ENCODE assay signal across 7 cellular contexts in the genomic region with DNA sequence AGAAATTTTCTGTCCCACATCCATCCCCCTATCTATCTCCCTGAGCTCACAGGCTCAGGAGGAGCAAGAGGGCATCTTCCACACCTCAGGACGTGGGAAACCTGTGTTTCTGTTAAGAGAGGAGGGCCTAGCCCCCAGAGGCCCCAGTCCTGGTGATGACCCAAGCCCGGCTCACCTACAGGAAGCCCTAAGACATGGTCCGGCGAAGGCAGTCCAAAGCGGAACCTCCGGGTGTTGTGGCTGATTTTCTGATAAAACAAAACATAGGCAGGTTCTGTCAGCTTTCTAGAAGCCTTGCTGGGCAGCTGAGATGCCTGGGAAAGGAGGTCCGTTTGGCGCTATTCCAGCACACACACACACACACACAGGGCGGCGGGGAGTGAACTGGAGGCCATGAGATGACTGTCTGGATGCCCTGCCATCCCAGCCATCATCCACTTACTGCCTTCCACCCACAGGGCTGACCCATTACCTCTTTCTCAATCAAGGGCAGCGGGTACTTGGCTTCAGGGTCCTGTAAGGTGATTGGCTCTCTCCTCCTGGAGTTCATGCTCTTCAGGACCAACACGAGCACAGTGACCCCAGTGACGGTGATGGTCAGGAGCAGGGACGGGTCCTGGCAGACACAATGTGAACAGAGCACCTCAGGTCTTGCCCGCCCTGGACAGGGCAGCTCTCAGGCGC. TPM values are rescaled to one million over a fixed set of nuclear protein-coding genes. Genes with fewer than 3 reads are reported as not detected.
DNase-seq lines count a peak whose midpoint lies in the region; ATAC-seq and TF ChIP-seq lines count a peak whose summit lies in the region.

No MANE protein-coding gene starts in this region.

- peak overlapping the region in 2 of 4 experiments; percentile 52 to 63 for H3K4me3 ChIP-seq in fibroblast of lung (replicated peaks in 1 of 4; ENCODE audit: control extremely low read depth in 1 of 4, insufficient read depth in 1 of 4, low read depth in 3 of 4, low read length in 4 of 4)

- TF ChIP-seq CTCF in fibroblast of lung (conservative IDR thresholded peaks at IDR 0.05 in 1 of 2, IDR thresholded peaks at IDR 0.05 in 1 of 2; ENCODE audit: low read depth in 1 of 2, low read length in 2 of 2): no peak

- H3K79me2 ChIP-seq in fibroblast of lung (ENCODE audit: control insufficient read depth, insufficient read depth, low read length): no peaks in the 10 kb centered on the region

- no peak overlapping the region for H3K9ac ChIP-seq in fibroblast of lung (ENCODE audit: insufficient read depth, low read length)

- no peaks in the 10 kb centered on the region for H3K36me3 ChIP-seq in fibroblast of lung (ENCODE audit: control insufficient read depth, insufficient read depth, low read length)

- H3K27ac Mint-ChIP-seq in stimulated activated naive CD8-positive, alpha-beta T cell treated with anti-CD3 and anti-CD28 coated beads, Interleukin-15, Interleukin-2, amounts not matched to agents 100 ng/mL and 50 ng/mL, for 24 hours: peak overlapping the region; percentile 59

- no peaks in the 10 kb centered on the region for H3K9me3 Mint-ChIP-seq in stimulated activated naive CD8-positive, alpha-beta T cell treated with anti-CD3 and anti-CD28 coated beads, Interleukin-15, Interleukin-2, amounts not matched to agents 100 ng/mL and 50 ng/mL, for 24 hours

- H3K9me3 ChIP-seq in fibroblast of lung (ENCODE audit: control insufficient read depth, insufficient read depth, low read depth, low read length): no peaks in the 10 kb centered on the region

- H3K27me3 Mint-ChIP-seq in stimulated activated naive CD8-positive, alpha-beta T cell treated with anti-CD3 and anti-CD28 coated beads, Interleukin-15, Interleukin-2, amounts not matched to agents 100 ng/mL and 50 ng/mL, for 24 hours: peaks cover 45% of the 10 kb centered on the region

- no peaks in the 10 kb centered on the region for H3K4me1 ChIP-seq in fibroblast of lung (ENCODE audit: control insufficient read depth, extremely low read depth, insufficient read depth, low read length)

- peak overlapping the region; percentile 30 for H3K4me3 Mint-ChIP-seq in stimulated activated naive CD8-positive, alpha-beta T cell treated with anti-CD3 and anti-CD28 coated beads, Interleukin-15, Interleukin-2, amounts not matched to agents 100 ng/mL and 50 ng/mL, for 24 hours

- no peak overlapping the region for H3K27ac ChIP-seq in fibroblast of lung (ENCODE audit: insufficient read depth, low read length)

- DNase-seq in fibroblast of lung (ENCODE audit: low read depth in 2 of 2): no peak
- no peak for DNase-seq in ecto neural progenitor cell (ENCODE audit: low spot score)
- no peak for DNase-seq in GM03348 (ENCODE audit: low spot score)

- no peak overlapping the region for H2AFZ ChIP-seq in fibroblast of lung (ENCODE audit: low read length)

- H3K36me3 Mint-ChIP-seq in stimulated activated naive CD8-positive, alpha-beta T cell treated with anti-CD3 and anti-CD28 coated beads, Interleukin-15, Interleukin-2, amounts not matched to agents 100 ng/mL and 50 ng/mL, for 24 hours (ENCODE audit: low read depth): no peaks in the 10 kb centered on the region

- no peaks in the 10 kb centered on the region for H3K27me3 ChIP-seq in fibroblast of lung (ENCODE audit: control insufficient read depth, insufficient read depth, low read length)

- H3K4me2 ChIP-seq in fibroblast of lung (ENCODE audit: extremely low read depth, insufficient read depth, low read length): peak overlapping the region; percentile 13

- peak; percentile 17 for ATAC-seq in GM19043 (IDR thresholded peaks at IDR 0.05; ENCODE audit: low read depth, unreplicated experiment)
- ATAC-seq in HG03342 (IDR thresholded peaks at IDR 0.05; ENCODE audit: unreplicated experiment): peak; percentile 19
- no peak for ATAC-seq in GM18520 (IDR thresholded peaks at IDR 0.05; ENCODE audit: unreplicated experiment)

- H4K20me1 ChIP-seq in fibroblast of lung (ENCODE audit: control insufficient read depth, extremely low read depth, insufficient read depth, low read length): no peaks in the 10 kb centered on the region

- H3K4me1 Mint-ChIP-seq in stimulated activated naive CD8-positive, alpha-beta T cell treated with anti-CD3 and anti-CD28 coated beads, Interleukin-15, Interleukin-2, amounts not matched to agents 100 ng/mL and 50 ng/mL, for 24 hours (ENCODE audit: low read depth): peaks cover 29% of the 10 kb centered on the region

RNA-seq across cellular contexts. Expression of gene CYB5R2, which starts 0.9 kb away (rescaled TPM):
- total RNA-seq in fibroblast of lung: 16.2 and 17.2 TPM in 2 replicates
- polyA plus RNA-seq in fibroblast of lung: 22.5 and 23.3 TPM in 2 replicates
- polyA plus RNA-seq in fibroblast of lung (2012): 23.9 and 25.2 TPM in 2 replicates
- polyA minus RNA-seq in fibroblast of lung (ENCODE audit: low replicate concordance): 20.3 and 38.0 TPM in 2 replicates

RNA-seq across cellular contexts. Expression of gene OVCH2, which starts 33.9 kb away (rescaled TPM):
- total RNA-seq in fibroblast of lung: not detected in 2 replicates
- polyA plus RNA-seq in fibroblast of lung: not detected in 2 replicates
- not detected in 2 replicates for polyA plus RNA-seq in fibroblast of lung (2012)
- polyA minus RNA-seq in fibroblast of lung (ENCODE audit: low replicate concordance): not detected in 2 replicates
